19 cellular contexts compared by ENCODE assay signal in genomic region chr10:17734432-17735110, GRCh38. TPM values are rescaled to one million over a fixed set of nuclear protein-coding genes. Genes with fewer than 3 reads are reported as not detected.
"Had no signal": no experiment of that assay in that cellular context is flagged by ENCODE, and none has a peak within 500 bp of the region (broad histone marks: within the 10 kb centered on the region; RNA-seq: fewer than 3 reads in every experiment).

No MANE protein-coding gene starts in this region.

- H3K27ac Mint-ChIP-seq: activated naive CD4-positive, alpha-beta T cell treated with anti-CD3 and anti-CD28 coated beads, Interleukin-2, amount 10 ng/mL, durations not matched to agents 7 days and 5 days; activated naive CD8-positive, alpha-beta T cell treated with anti-CD3 and anti-CD28 coated beads, Interleukin-2, amount 50 U/mL, for 24 hours; naive B cell; stimulated activated memory B cell treated with anti-CD40 and anti-IgM and Interleukin-4, amounts not matched to agents 10 μg/mL and 1 μg/mL and 100 μg/mL, for 72 hours; T-helper 2 cell treated with Interferon-gamma antibody and Interleukin-4, amounts not matched to agents 5 μg/mL and 100 μg/mL, for 36 hours had no signal

- DNase-seq: activated CD4-positive, alpha-beta T cell treated with anti-CD3 and anti-CD28 coated beads, Interleukin-2, amount 50 U/mL, for 1 hour; activated CD8-positive, alpha-beta memory T cell treated with anti-CD3 and anti-CD28 coated beads for 24 hours; activated CD8-positive, alpha-beta memory T cell treated with anti-CD3 and anti-CD28 coated beads, Interleukin-2, amount 50 U/mL, for 48 hours; activated effector memory CD4-positive, alpha-beta T cell treated with Interleukin-2 at 50 U/mL for 16 hours; activated naive CD4-positive, alpha-beta T cell treated with anti-CD3 and anti-CD28 coated beads, Interleukin-2, amount 10 ng/mL, durations not matched to agents 7 days and 5 days; activated naive CD8-positive, alpha-beta T cell treated with anti-CD3 and anti-CD28 coated beads, Interleukin-2, amount 50 U/mL, for 24 hours; activated T-cell treated with anti-CD3 and anti-CD28 coated beads, Interleukin-2, amount 50 U/mL, for 48 hours; head of caudate nucleus; mesenchymal stem cell; mucosa of descending colon; naive B cell; stimulated activated CD4-positive, alpha-beta T cell treated with anti-CD3 and anti-CD28 coated beads, Interleukin-4, amount 100 ng/mL, for 4 hours; upper lobe of right lung had no signal

- H3K4me3 Mint-ChIP-seq: activated naive CD4-positive, alpha-beta T cell treated with anti-CD3 and anti-CD28 coated beads, Interleukin-2, amount 10 ng/mL, durations not matched to agents 7 days and 5 days; activated naive CD8-positive, alpha-beta T cell treated with anti-CD3 and anti-CD28 coated beads, Interleukin-2, amount 50 U/mL, for 24 hours; naive B cell; neural crest cell; stimulated activated memory B cell treated with anti-CD40 and anti-IgM and Interleukin-4, amounts not matched to agents 10 μg/mL and 1 μg/mL and 100 μg/mL, for 72 hours; T-helper 2 cell treated with Interferon-gamma antibody and Interleukin-4, amounts not matched to agents 5 μg/mL and 100 μg/mL, for 36 hours had no signal

- H3K27me3 Mint-ChIP-seq: activated naive CD4-positive, alpha-beta T cell treated with anti-CD3 and anti-CD28 coated beads, Interleukin-2, amount 10 ng/mL, durations not matched to agents 7 days and 5 days; activated naive CD8-positive, alpha-beta T cell treated with anti-CD3 and anti-CD28 coated beads, Interleukin-2, amount 50 U/mL, for 24 hours; naive B cell; stimulated activated memory B cell treated with anti-CD40 and anti-IgM and Interleukin-4, amounts not matched to agents 10 μg/mL and 1 μg/mL and 100 μg/mL, for 72 hours had no signal

- H3K4me1 Mint-ChIP-seq: activated naive CD4-positive, alpha-beta T cell treated with anti-CD3 and anti-CD28 coated beads, Interleukin-2, amount 10 ng/mL, durations not matched to agents 7 days and 5 days; activated naive CD8-positive, alpha-beta T cell treated with anti-CD3 and anti-CD28 coated beads, Interleukin-2, amount 50 U/mL, for 24 hours; stimulated activated memory B cell treated with anti-CD40 and anti-IgM and Interleukin-4, amounts not matched to agents 10 μg/mL and 1 μg/mL and 100 μg/mL, for 72 hours had no signal

- H3K9me3 Mint-ChIP-seq: activated naive CD4-positive, alpha-beta T cell treated with anti-CD3 and anti-CD28 coated beads, Interleukin-2, amount 10 ng/mL, durations not matched to agents 7 days and 5 days; activated naive CD8-positive, alpha-beta T cell treated with anti-CD3 and anti-CD28 coated beads, Interleukin-2, amount 50 U/mL, for 24 hours; naive B cell; stimulated activated memory B cell treated with anti-CD40 and anti-IgM and Interleukin-4, amounts not matched to agents 10 μg/mL and 1 μg/mL and 100 μg/mL, for 72 hours; T-helper 2 cell treated with Interferon-gamma antibody and Interleukin-4, amounts not matched to agents 5 μg/mL and 100 μg/mL, for 36 hours had no signal

- ATAC-seq: activated CD4-positive, CD25-positive, alpha-beta regulatory T cell treated with anti-CD3 and anti-CD28 coated beads, Interleukin-2, amount 50 U/mL, for 24 hours; activated naive CD8-positive, alpha-beta T cell treated with anti-CD3 and anti-CD28 coated beads, Interleukin-2, amount 50 U/mL, for 24 hours; mucosa of descending colon; sciatic nerve; stimulated activated memory B cell treated with anti-CD40 and anti-IgM and Interleukin-4, amounts not matched to agents 10 μg/mL and 1 μg/mL and 100 μg/mL, for 72 hours had no signal

- H3K36me3 Mint-ChIP-seq: activated naive CD4-positive, alpha-beta T cell treated with anti-CD3 and anti-CD28 coated beads, Interleukin-2, amount 10 ng/mL, durations not matched to agents 7 days and 5 days; naive B cell; stimulated activated memory B cell treated with anti-CD40 and anti-IgM and Interleukin-4, amounts not matched to agents 10 μg/mL and 1 μg/mL and 100 μg/mL, for 72 hours had no signal

- H3K27ac ChIP-seq: prostate gland, upper lobe of right lung had no signal

RNA-seq across cellular contexts. Expression of gene TMEM236, which starts 17.4 kb away (rescaled TPM):
- total RNA-seq: neural crest cell had no signal
